27 cellular contexts compared by ENCODE assay signal in genomic region chr5:66643383-66643782, GRCh38. TPM values are rescaled to one million over a fixed set of nuclear protein-coding genes. Genes with fewer than 3 reads are reported as not detected.
DNase-seq lines count a peak whose midpoint lies in the region; ATAC-seq, FAIRE-seq and TF ChIP-seq lines count a peak whose summit lies in the region.
"Had no signal": no experiment of that assay in that cellular context is flagged by ENCODE, and none has a peak within 500 bp of the region (broad histone marks: within the 10 kb centered on the region; RNA-seq: fewer than 3 reads in every experiment).

No MANE protein-coding gene starts in this region.

- no peak for TF ChIP-seq POLR2A in thyroid gland (IDR thresholded peaks at IDR 0.05)

- no peaks in the 10 kb centered on the region for H3K79me2 ChIP-seq in astrocyte (ENCODE audit: insufficient read depth, low read length)

- H3K4me2 ChIP-seq in astrocyte (ENCODE audit: low read length) (no peak overlapping the region), mesenchymal stem cell (ENCODE audit: low read length, poor library complexity, severe bottlenecking) (no peak overlapping the region)
- H3K4me2 ChIP-seq: neural progenitor cell had no signal

- H3K36me3 Mint-ChIP-seq in astrocyte (ENCODE audit: low read depth, unreplicated experiment) = no peaks in the 10 kb centered on the region
- H3K36me3 Mint-ChIP-seq: activated naive CD8-positive, alpha-beta T cell treated with anti-CD3 and anti-CD28 coated beads, Interleukin-2, amount 10 ng/mL, durations not matched to agents 7 days and 5 days; neural progenitor cell; stimulated activated memory B cell treated with anti-CD40 and anti-IgM and Interleukin-4, amounts not matched to agents 10 μg/mL and 1 μg/mL and 100 μg/mL, for 72 hours had no signal

- no peak overlapping the region for H4K91ac ChIP-seq in mesenchymal stem cell (ENCODE audit: low read length)

- intact Hi-C loops in thyroid gland (cut with DNase I) = no loop called here

- no peaks in the 10 kb centered on the region for H3K27me3 ChIP-seq in astrocyte (ENCODE audit: insufficient read depth, low read length)
- H3K27me3 ChIP-seq in mesenchymal stem cell (ENCODE audit: control insufficient read depth in 1 of 2, insufficient read depth in 1 of 2, low read length in 2 of 2) = no peaks in the 10 kb centered on the region
- no peaks in the 10 kb centered on the region for H3K27me3 ChIP-seq in thyroid gland
- H3K27me3 ChIP-seq: neural progenitor cell, sigmoid colon, testis had no signal

- H2AFZ ChIP-seq in astrocyte (ENCODE audit: low read depth, low read length) (no peak overlapping the region), mesenchymal stem cell (ENCODE audit: low read depth, low read length) (no peak overlapping the region)
- H2AFZ ChIP-seq: neural progenitor cell had no signal

- no peaks in the 10 kb centered on the region for H3K4me1 ChIP-seq in astrocyte (ENCODE audit: insufficient read depth, low read length)
- no peaks in the 10 kb centered on the region for H3K4me1 ChIP-seq in mesenchymal stem cell (ENCODE audit: control insufficient read depth, insufficient read depth, low read depth, low read length)
- no peaks in the 10 kb centered on the region for H3K4me1 ChIP-seq in thyroid gland
- H3K4me1 ChIP-seq: neural progenitor cell, sigmoid colon, testis had no signal

- H2BK12ac ChIP-seq in mesenchymal stem cell (ENCODE audit: low read length in 2 of 2) = no peak overlapping the region

- no peaks in the 10 kb centered on the region for H3K9me3 Mint-ChIP-seq in astrocyte (ENCODE audit: unreplicated experiment)
- H3K9me3 Mint-ChIP-seq: activated CD8-positive, alpha-beta T cell treated with anti-CD3 and anti-CD28 coated beads for 36 hours; dendritic cell treated with granulocyte-macrophage colony-stimulating factor and Interleukin-4, amounts not matched to agents 40 ng/mL and 50 ng/mL, for 4 days; endodermal cell; memory B cell; neural progenitor cell; stimulated activated memory B cell treated with anti-CD40 and anti-IgM and Interleukin-4, amounts not matched to agents 10 μg/mL and 1 μg/mL and 100 μg/mL, for 72 hours had no signal

- no peak overlapping the region for H2AK5ac ChIP-seq in mesenchymal stem cell (ENCODE audit: low read length, severe bottlenecking)

- H4K8ac ChIP-seq in mesenchymal stem cell (ENCODE audit: low read length) = no peak overlapping the region

- peaks cover 17% of the 10 kb centered on the region for H3K4me1 Mint-ChIP-seq in astrocyte (ENCODE audit: low read depth, unreplicated experiment)
- H3K4me1 Mint-ChIP-seq: endodermal cell, neural progenitor cell had no signal

- H3K14ac ChIP-seq in mesenchymal stem cell (ENCODE audit: low read length in 2 of 2) = no peak overlapping the region

- H3K27ac ChIP-seq in astrocyte (ENCODE audit: low read depth, low read length) (no peak overlapping the region), mesenchymal stem cell (ENCODE audit: low read length, poor library complexity, severe bottlenecking) (no peak overlapping the region), thyroid gland (no peak overlapping the region)
- H3K27ac ChIP-seq: 22Rv1, neural progenitor cell, sigmoid colon, testis had no signal

- no peak overlapping the region for H2BK5ac ChIP-seq in mesenchymal stem cell (ENCODE audit: low read depth, low read length, poor library complexity, severe bottlenecking)

- no peaks in the 10 kb centered on the region for H3K27me3 Mint-ChIP-seq in astrocyte (ENCODE audit: low read depth, unreplicated experiment)
- H3K27me3 Mint-ChIP-seq: dendritic cell treated with granulocyte-macrophage colony-stimulating factor and Interleukin-4, amounts not matched to agents 40 ng/mL and 50 ng/mL, for 4 days; memory B cell; stimulated activated memory B cell treated with anti-CD40 and anti-IgM and Interleukin-4, amounts not matched to agents 10 μg/mL and 1 μg/mL and 100 μg/mL, for 72 hours had no signal

- no peak overlapping the region for H2BK120ac ChIP-seq in mesenchymal stem cell (ENCODE audit: low read depth, low read length)

- no peak overlapping the region for H2BK15ac ChIP-seq in mesenchymal stem cell (ENCODE audit: low read depth, poor library complexity, severe bottlenecking)

- H3K9ac ChIP-seq in astrocyte (ENCODE audit: low read length) (no peak overlapping the region), mesenchymal stem cell (ENCODE audit: low read length) (no peak overlapping the region)
- H3K9ac ChIP-seq: neural progenitor cell had no signal

- H3K27ac Mint-ChIP-seq in astrocyte (ENCODE audit: unreplicated experiment) = peak overlapping the region; percentile 42
- H3K27ac Mint-ChIP-seq: activated CD8-positive, alpha-beta T cell treated with anti-CD3 and anti-CD28 coated beads for 36 hours; activated naive CD8-positive, alpha-beta T cell treated with anti-CD3 and anti-CD28 coated beads, Interleukin-2, amount 10 ng/mL, durations not matched to agents 7 days and 5 days; dendritic cell treated with granulocyte-macrophage colony-stimulating factor and Interleukin-4, amounts not matched to agents 40 ng/mL and 50 ng/mL, for 4 days; endodermal cell; neural progenitor cell; stimulated activated memory B cell treated with anti-CD40 and anti-IgM and Interleukin-4, amounts not matched to agents 10 μg/mL and 1 μg/mL and 100 μg/mL, for 72 hours had no signal

- H3K4ac ChIP-seq in mesenchymal stem cell (ENCODE audit: low read depth in 1 of 2, low read length in 2 of 2) = no peak overlapping the region

- no peak for FAIRE-seq in astrocyte (lab: Jason Lieb, UNC)
- FAIRE-seq: frontal cortex, urothelium cell line had no signal

- H3K9me3 ChIP-seq in astrocyte (ENCODE audit: insufficient read depth, low read depth, low read length) (no peaks in the 10 kb centered on the region), mesenchymal stem cell (ENCODE audit: control insufficient read depth, low read length) (no peaks in the 10 kb centered on the region), thyroid gland (no peaks in the 10 kb centered on the region)
- H3K9me3 ChIP-seq: sigmoid colon, testis had no signal

- H3K18ac ChIP-seq in mesenchymal stem cell (ENCODE audit: low read depth in 1 of 2, low read length in 2 of 2) = no peak overlapping the region

- H3K23ac ChIP-seq in mesenchymal stem cell (ENCODE audit: low read length in 2 of 2) = no peak overlapping the region

- no peak overlapping the region for H3K4me3 Mint-ChIP-seq in astrocyte (ENCODE audit: unreplicated experiment)
- H3K4me3 Mint-ChIP-seq: activated CD8-positive, alpha-beta T cell treated with anti-CD3 and anti-CD28 coated beads for 36 hours; activated naive CD8-positive, alpha-beta T cell treated with anti-CD3 and anti-CD28 coated beads, Interleukin-2, amount 10 ng/mL, durations not matched to agents 7 days and 5 days; dendritic cell treated with granulocyte-macrophage colony-stimulating factor and Interleukin-4, amounts not matched to agents 40 ng/mL and 50 ng/mL, for 4 days; endodermal cell; memory B cell; neural progenitor cell; stimulated activated memory B cell treated with anti-CD40 and anti-IgM and Interleukin-4, amounts not matched to agents 10 μg/mL and 1 μg/mL and 100 μg/mL, for 72 hours had no signal

- ATAC-seq in HG02852 (IDR thresholded peaks at IDR 0.05; ENCODE audit: unreplicated experiment) = no peak
- ATAC-seq: activated CD8-positive, alpha-beta T cell treated with anti-CD3 and anti-CD28 coated beads for 36 hours; esophagus mucosa; left cardiac atrium; stimulated activated memory B cell treated with anti-CD40 and anti-IgM and Interleukin-4, amounts not matched to agents 10 μg/mL and 1 μg/mL and 100 μg/mL, for 72 hours had no signal

- H4K20me1 ChIP-seq in astrocyte (ENCODE audit: insufficient read depth, low read length) = no peaks in the 10 kb centered on the region

- H3K36me3 ChIP-seq in astrocyte (ENCODE audit: insufficient read depth, low read length) = no peaks in the 10 kb centered on the region
- no peaks in the 10 kb centered on the region for H3K36me3 ChIP-seq in mesenchymal stem cell (ENCODE audit: control insufficient read depth in 1 of 2, insufficient read depth in 2 of 2, low read depth in 1 of 2, low read length in 2 of 2)
- H3K36me3 ChIP-seq in thyroid gland = no peaks in the 10 kb centered on the region
- H3K36me3 ChIP-seq: neural progenitor cell, sigmoid colon had no signal

- H3K4me3 ChIP-seq in astrocyte (ENCODE audit: insufficient read depth, low read depth, low read length) (no peak overlapping the region), mesenchymal stem cell (ENCODE audit: insufficient read depth in 1 of 2, low read depth in 1 of 2, low read length in 2 of 2) (no peak overlapping the region), thyroid gland (replicated peaks in 1 of 3) (no peak overlapping the region)
- H3K4me3 ChIP-seq: neural progenitor cell, sigmoid colon, testis had no signal

- TF ChIP-seq CTCF in astrocyte (IDR thresholded peaks at IDR 0.05; ENCODE audit: insufficient read depth, low read depth, low read length) = no peak
- no peak for TF ChIP-seq CTCF in thyroid gland (IDR thresholded peaks at IDR 0.05)

- DNase-seq in NCI-H1092 treated with DMSO at 0.1 percent for 48 hours (lab: John Stamatoyannopoulos, UW) (peak; percentile 66), NCI-H1092 (lab: John Stamatoyannopoulos, UW) (no peak), NCI-H146 treated with DMSO at 0.1 percent for 48 hours (lab: John Stamatoyannopoulos, UW; ENCODE audit: unreplicated experiment) (peak; percentile 55), astrocyte (ENCODE audit: low read depth) (no peak), mesenchymal stem cell (peak; percentile 52), thyroid gland (no peak), cerebellar cortex (ENCODE audit: low spot score) (no peak)
- DNase-seq: activated CD8-positive, alpha-beta T cell treated with anti-CD3 and anti-CD28 coated beads for 36 hours; activated naive CD8-positive, alpha-beta T cell treated with anti-CD3 and anti-CD28 coated beads, Interleukin-2, amount 10 ng/mL, durations not matched to agents 7 days and 5 days; Calu3; central memory CD4-positive, alpha-beta T cell; endodermal cell; left cardiac atrium; NCI-H1048; NCI-H526 treated with DMSO at 0.1 percent for 48 hours; sigmoid colon; stimulated activated CD4-positive, alpha-beta T cell treated with anti-CD3 and anti-CD28 coated beads, Interleukin-4, amount 100 ng/mL, for 4 hours; testis had no signal

- H3K79me1 ChIP-seq in mesenchymal stem cell (replicated peaks; ENCODE audit: low read length, poor library complexity, severe bottlenecking) = no peaks in the 10 kb centered on the region

RNA-seq across cellular contexts. Expression of gene MAST4, which starts 47.2 kb away (rescaled TPM):
- total RNA-seq in astrocyte (16.0 and 22.3 TPM in 2 replicates), thyroid gland (10 to 100 TPM; 20.2 to 38.3 (median 24.4) TPM)
- polyA plus RNA-seq in mesenchymal stem cell (2013, experiment 1 of 2) = 6.1 TPM
- 5.1 TPM for polyA plus RNA-seq in mesenchymal stem cell (2013, experiment 2 of 2)

Comparison
In these comparisons a context has a peak if more than half of its experiments do, and no peak if none do; other contexts are left out.
1. DNase-seq: peak in NCI-H1092 treated with DMSO at 0.1 percent for 48 hours (single experiment), NCI-H146 treated with DMSO at 0.1 percent for 48 hours (single experiment) and mesenchymal stem cell (single experiment); none in NCI-H1092 (single experiment), astrocyte (single experiment), thyroid gland (0 of 2) and cerebellar cortex (single experiment).